ENCODE assay signal across 8 cellular contexts in the genomic region with DNA sequence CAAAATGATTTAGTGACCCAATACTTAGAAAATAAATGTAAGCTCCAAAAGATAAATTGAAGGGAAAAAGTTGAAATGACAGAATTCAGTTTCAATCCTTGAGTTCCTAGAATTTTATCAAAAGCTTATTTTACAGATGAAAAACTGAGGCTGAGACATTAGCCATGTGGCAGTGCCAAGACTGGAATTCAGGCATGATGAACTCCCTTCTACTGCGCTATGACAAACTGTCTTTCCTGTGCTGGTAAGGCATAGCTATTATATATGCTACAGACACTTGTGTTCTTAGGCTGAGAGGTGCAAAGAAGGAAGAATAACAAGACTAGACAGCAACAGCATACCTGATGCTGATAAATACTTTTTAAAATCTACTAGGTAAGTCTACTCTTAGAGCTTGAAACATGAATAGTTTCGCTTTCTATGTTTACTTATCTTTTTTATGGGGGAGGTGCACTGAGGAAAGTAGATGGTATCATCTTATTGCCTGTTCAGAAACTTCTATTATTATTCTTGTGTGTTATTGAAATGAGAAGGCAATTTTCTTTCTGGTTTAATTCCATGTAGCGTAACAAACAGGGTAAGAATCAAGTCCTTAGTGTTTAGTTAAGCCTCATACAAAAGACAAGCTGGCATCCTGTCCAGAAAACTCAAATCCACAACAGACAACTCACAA.
DNase-seq lines count a peak whose midpoint lies in the region; ATAC-seq and TF ChIP-seq lines count a peak whose summit lies in the region.

No MANE protein-coding gene starts in this region.

- ATAC-seq in HG02610 (IDR thresholded peaks at IDR 0.05; ENCODE audit: unreplicated experiment), result peak; percentile 29

- no peaks in the 10 kb centered on the region for H3K9me3 ChIP-seq in tibial artery

- H3K4me3 ChIP-seq in tibial artery, result peak overlapping the region; percentile 66 to 99

- H3K4me1 ChIP-seq in tibial artery, result peaks cover 0 to 58% (median 39%) of the 10 kb centered on the region in 4 donors

- no peak for TF ChIP-seq CTCF in VCaP (conservative IDR thresholded peaks at IDR 0.05)
- no peak for TF ChIP-seq CTCF in tibial artery (IDR thresholded peaks at IDR 0.05)

- no peaks in the 10 kb centered on the region for H3K27me3 ChIP-seq in tibial artery

- peak overlapping the region; percentile 96 for H3K27ac ChIP-seq in VCaP
- H3K27ac ChIP-seq in tibial artery, result peak overlapping the region; percentile 85 to 96

- intact Hi-C loops in tibial artery (cut with DNase I; ENCODE audit: low total_unique reads), result no loop called here

- no peaks in the 10 kb centered on the region for H3K36me3 ChIP-seq in tibial artery

- DNase-seq in DMS 273 (lab: John Stamatoyannopoulos, UW; ENCODE audit: unreplicated experiment) (peak; percentile 12), DMS 273 treated with DMSO at 0.1 percent for 48 hours (lab: John Stamatoyannopoulos, UW) (no peak), iris pigment epithelial cell (ENCODE audit: low read depth) (peak; percentile 20), tibial artery (no peak), RPMI8226 (no peak)
- DNase-seq in activated CD4-positive, alpha-beta T cell treated with anti-CD3 and anti-CD28 coated beads, Interleukin-2, amount 50 U/mL, for 1 hour, result no peak

Comparison
In these comparisons a context has a peak if more than half of its experiments do, and no peak if none do; other contexts are left out.
1. DNase-seq: peak in DMS 273 (single experiment) and iris pigment epithelial cell (single experiment); none in DMS 273 treated with DMSO at 0.1 percent for 48 hours (single experiment), tibial artery (0 of 2), RPMI8226 (single experiment) and activated CD4-positive, alpha-beta T cell treated with anti-CD3 and anti-CD28 coated beads, Interleukin-2, amount 50 U/mL, for 1 hour (single experiment).